ENCODE assay signal across 21 cellular contexts in genomic region chr3:115550285-115550741, GRCh38.
A peak's percentile ranks its signal among the peaks of the same experiment; 100 is the strongest.
DNase-seq lines count a peak whose midpoint lies in the region; ATAC-seq, FAIRE-seq and TF ChIP-seq lines count a peak whose summit lies in the region.
"Had no signal": no experiment of that assay in that cellular context is flagged by ENCODE, and none has a peak within 500 bp of the region (broad histone marks: within the 10 kb centered on the region; RNA-seq: fewer than 3 reads in every experiment).

No MANE protein-coding gene starts in this region.

- H3K27me3 ChIP-seq in left lung (no peaks in the 10 kb centered on the region), small intestine (ENCODE audit: control insufficient read depth in 2 of 2, insufficient read depth in 2 of 2, low read length in 2 of 2) (no peaks in the 10 kb centered on the region)
- H3K27me3 ChIP-seq: dorsolateral prefrontal cortex, esophagus squamous epithelium, neutrophil, uterus had no signal

- intact Hi-C loops in left lung (cut with DNase I), result no loop called here

- H3K9me3 Mint-ChIP-seq in activated T-cell treated with anti-CD3 and anti-CD28 coated beads, Interleukin-2, amount 50 U/mL, for 4 hours, result no peaks in the 10 kb centered on the region

- H3K27ac ChIP-seq in left lung, result no peak overlapping the region
- H3K27ac ChIP-seq in small intestine (ENCODE audit: low read depth in 1 of 2, low read length in 1 of 2), result no peak overlapping the region
- H3K27ac ChIP-seq: neutrophil, uterus had no signal

- ATAC-seq in left lung (peak; percentile 35), GM21360 (IDR thresholded peaks at IDR 0.05; ENCODE audit: unreplicated experiment) (no peak)
- ATAC-seq in activated T-cell treated with anti-CD3 and anti-CD28 coated beads, Interleukin-2, amount 50 U/mL, for 4 hours, result no peak
- ATAC-seq: activated CD8-positive, alpha-beta memory T cell treated with anti-CD3 and anti-CD28 coated beads, Interleukin-2, amount 10 ng/mL, durations not matched to agents 7 days and 5 days had no signal

- H3K4me3 ChIP-seq in left lung (no peak overlapping the region), small intestine (ENCODE audit: low read depth in 1 of 2, low read length in 2 of 2) (no peak overlapping the region)
- H3K4me3 ChIP-seq: dorsolateral prefrontal cortex, esophagus squamous epithelium, uterus had no signal

- WGBS in small intestine, 3 donors, result 13 to 32% (median 17%) methylated on average over 1 of the region's 1 CpG

- no peaks in the 10 kb centered on the region for H3K4me1 Mint-ChIP-seq in activated T-cell treated with anti-CD3 and anti-CD28 coated beads, Interleukin-2, amount 50 U/mL, for 4 hours (ENCODE audit: low read depth)
- H3K4me1 Mint-ChIP-seq: activated CD8-positive, alpha-beta memory T cell treated with anti-CD3 and anti-CD28 coated beads, Interleukin-2, amount 10 ng/mL, durations not matched to agents 7 days and 5 days; B cell had no signal

- H3K36me3 ChIP-seq in left lung (no peaks in the 10 kb centered on the region), small intestine (ENCODE audit: control insufficient read depth in 2 of 2, insufficient read depth in 2 of 2, low read length in 2 of 2) (no peaks in the 10 kb centered on the region)
- H3K36me3 ChIP-seq: esophagus squamous epithelium, neutrophil, uterus had no signal

- DNase-seq in GM03348 (ENCODE audit: low spot score) (peak; percentile 29), fibroblast of gingiva (ENCODE audit: low read depth) (peak; percentile 71), left lung (no peak), small intestine (peak; percentile 77), occipital lobe (lab: John Stamatoyannopoulos, UW) (no peak), GOT3 (lab: John Stamatoyannopoulos, UW) (no peak)
- DNase-seq in activated T-cell treated with anti-CD3 and anti-CD28 coated beads, Interleukin-2, amount 50 U/mL, for 4 hours, result no peak
- DNase-seq: activated CD8-positive, alpha-beta memory T cell treated with anti-CD3 and anti-CD28 coated beads, Interleukin-2, amount 10 ng/mL, durations not matched to agents 7 days and 5 days; activated gamma-delta T cell treated with Interleukin-2 at 50 U/mL for 16 hours; DMS 273 treated with DMSO at 0.1 percent for 48 hours; dorsolateral prefrontal cortex; esophagus squamous epithelium; mammary epithelial cell; NCI-H1436; NCI-H2227 treated with DMSO at 0.1 percent for 48 hours; stimulated activated naive CD4-positive, alpha-beta T cell; T-helper 2 cell; uterus had no signal

- no peak for TF ChIP-seq CTCF in left lung (IDR thresholded peaks at IDR 0.05)

- H3K9me3 ChIP-seq in left lung (no peaks in the 10 kb centered on the region), small intestine (ENCODE audit: control insufficient read depth, low read depth) (no peaks in the 10 kb centered on the region)
- H3K9me3 ChIP-seq: esophagus squamous epithelium, neutrophil, uterus had no signal

- no peak for FAIRE-seq in small intestine (lab: Jason Lieb, UNC)

- peaks cover 5% of the 10 kb centered on the region for H3K27me3 Mint-ChIP-seq in activated T-cell treated with anti-CD3 and anti-CD28 coated beads, Interleukin-2, amount 50 U/mL, for 4 hours (ENCODE audit: low read depth)

- H3K4me3 Mint-ChIP-seq in activated T-cell treated with anti-CD3 and anti-CD28 coated beads, Interleukin-2, amount 50 U/mL, for 4 hours, result no peak overlapping the region
- H3K4me3 Mint-ChIP-seq: activated CD8-positive, alpha-beta memory T cell treated with anti-CD3 and anti-CD28 coated beads, Interleukin-2, amount 10 ng/mL, durations not matched to agents 7 days and 5 days; B cell had no signal

- H3K36me3 Mint-ChIP-seq in activated T-cell treated with anti-CD3 and anti-CD28 coated beads, Interleukin-2, amount 50 U/mL, for 4 hours (ENCODE audit: insufficient read depth), result no peaks in the 10 kb centered on the region
- H3K36me3 Mint-ChIP-seq: activated CD8-positive, alpha-beta memory T cell treated with anti-CD3 and anti-CD28 coated beads, Interleukin-2, amount 10 ng/mL, durations not matched to agents 7 days and 5 days had no signal

- H3K4me1 ChIP-seq in left lung (no peaks in the 10 kb centered on the region), small intestine (ENCODE audit: control insufficient read depth in 2 of 2, insufficient read depth in 1 of 2, low read depth in 1 of 2, low read length in 1 of 2) (no peaks in the 10 kb centered on the region)
- H3K4me1 ChIP-seq: esophagus squamous epithelium, uterus had no signal

Comparison
In these comparisons a context has a peak if more than half of its experiments do, and no peak if none do; other contexts are left out.
1. DNase-seq: peak in GM03348 (single experiment), fibroblast of gingiva (single experiment) and small intestine (single experiment); none in left lung (0 of 2), activated T-cell treated with anti-CD3 and anti-CD28 coated beads, Interleukin-2, amount 50 U/mL, for 4 hours (single experiment), occipital lobe (single experiment) and GOT3 (single experiment).